Comparison of ENCODE assay signal across 1 cellular context in the genomic region with DNA sequence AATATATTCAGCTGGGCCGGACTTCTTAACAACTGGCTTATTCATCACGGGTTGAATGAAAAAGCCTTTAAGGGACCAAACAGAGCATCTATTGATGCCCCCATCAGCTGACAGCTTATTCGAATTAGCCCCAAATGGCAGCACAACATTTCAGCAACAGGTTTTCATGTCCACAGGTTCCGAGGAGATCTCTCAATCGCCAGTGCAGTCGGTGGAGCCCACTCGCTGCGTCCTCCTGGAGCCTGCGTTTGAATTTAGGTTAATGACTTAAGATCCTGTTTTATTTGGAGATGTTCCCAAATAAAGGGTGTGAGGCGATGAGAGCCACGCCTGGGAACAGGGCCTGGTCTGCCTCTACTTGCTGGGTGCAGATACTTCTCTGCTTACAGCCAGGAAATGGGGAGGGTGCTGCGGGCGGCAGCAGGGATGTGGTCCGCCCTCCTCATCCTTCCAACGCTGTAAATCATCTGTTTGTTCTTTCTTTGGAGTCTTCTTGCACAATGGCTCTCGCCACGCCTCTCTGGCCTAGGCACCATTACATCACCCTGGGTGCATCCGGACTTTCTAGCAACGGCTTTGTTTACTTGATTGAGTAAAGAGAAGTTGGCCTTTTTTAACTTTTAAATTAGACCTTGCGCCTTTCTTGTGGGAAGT.
TF ChIP-seq lines count a peak whose summit lies in the region.

No MANE protein-coding gene starts in this region.

TF ChIP-seq in HepG2, 621 proteins besides CTCF, POLR2A, EP300 and RAD21 (continued from another document and continues in another):
- TF ChIP-seq, protein P1, sequence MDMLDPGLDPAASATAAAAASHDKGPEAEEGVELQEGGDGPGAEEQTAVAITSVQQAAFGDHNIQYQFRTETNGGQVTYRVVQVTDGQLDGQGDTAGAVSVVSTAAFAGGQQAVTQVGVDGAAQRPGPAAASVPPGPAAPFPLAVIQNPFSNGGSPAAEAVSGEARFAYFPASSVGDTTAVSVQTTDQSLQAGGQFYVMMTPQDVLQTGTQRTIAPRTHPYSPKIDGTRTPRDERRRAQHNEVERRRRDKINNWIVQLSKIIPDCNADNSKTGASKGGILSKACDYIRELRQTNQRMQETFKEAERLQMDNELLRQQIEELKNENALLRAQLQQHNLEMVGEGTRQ (IDR thresholded peaks at IDR 0.05; ENCODE audit: low read depth, low read length) = no peak
- TF ChIP-seq, protein P1 (CRISPR knock-in tag; IDR thresholded peaks at IDR 0.05; ENCODE audit: borderline replicate concordance) = peak; percentile 48; the same call in 1 of the 2 replicates
- TF ChIP-seq ZFAT (CRISPR knock-in tag; conservative IDR thresholded peaks at IDR 0.05) = no peak
- TF ChIP-seq YY1 (IDR thresholded peaks at IDR 0.05; ENCODE audit: insufficient read depth, insufficient replicate concordance, low read depth, low read length) = peak; percentile 31
- TF ChIP-seq, protein P2, sequence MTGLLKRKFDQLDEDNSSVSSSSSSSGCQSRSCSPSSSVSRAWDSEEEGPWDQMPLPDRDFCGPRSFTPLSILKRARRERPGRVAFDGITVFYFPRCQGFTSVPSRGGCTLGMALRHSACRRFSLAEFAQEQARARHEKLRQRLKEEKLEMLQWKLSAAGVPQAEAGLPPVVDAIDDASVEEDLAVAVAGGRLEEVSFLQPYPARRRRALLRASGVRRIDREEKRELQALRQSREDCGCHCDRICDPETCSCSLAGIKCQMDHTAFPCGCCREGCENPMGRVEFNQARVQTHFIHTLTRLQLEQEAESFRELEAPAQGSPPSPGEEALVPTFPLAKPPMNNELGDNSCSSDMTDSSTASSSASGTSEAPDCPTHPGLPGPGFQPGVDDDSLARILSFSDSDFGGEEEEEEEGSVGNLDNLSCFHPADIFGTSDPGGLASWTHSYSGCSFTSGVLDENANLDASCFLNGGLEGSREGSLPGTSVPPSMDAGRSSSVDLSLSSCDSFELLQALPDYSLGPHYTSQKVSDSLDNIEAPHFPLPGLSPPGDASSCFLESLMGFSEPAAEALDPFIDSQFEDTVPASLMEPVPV (CRISPR knock-in tag; IDR thresholded peaks at IDR 0.05) = peak; percentile 90
- TF ChIP-seq CCDC6 (CRISPR knock-in tag; IDR thresholded peaks at IDR 0.05) = peak; percentile 78; the same call in 1 of the 2 replicates
- TF ChIP-seq, protein P3, sequence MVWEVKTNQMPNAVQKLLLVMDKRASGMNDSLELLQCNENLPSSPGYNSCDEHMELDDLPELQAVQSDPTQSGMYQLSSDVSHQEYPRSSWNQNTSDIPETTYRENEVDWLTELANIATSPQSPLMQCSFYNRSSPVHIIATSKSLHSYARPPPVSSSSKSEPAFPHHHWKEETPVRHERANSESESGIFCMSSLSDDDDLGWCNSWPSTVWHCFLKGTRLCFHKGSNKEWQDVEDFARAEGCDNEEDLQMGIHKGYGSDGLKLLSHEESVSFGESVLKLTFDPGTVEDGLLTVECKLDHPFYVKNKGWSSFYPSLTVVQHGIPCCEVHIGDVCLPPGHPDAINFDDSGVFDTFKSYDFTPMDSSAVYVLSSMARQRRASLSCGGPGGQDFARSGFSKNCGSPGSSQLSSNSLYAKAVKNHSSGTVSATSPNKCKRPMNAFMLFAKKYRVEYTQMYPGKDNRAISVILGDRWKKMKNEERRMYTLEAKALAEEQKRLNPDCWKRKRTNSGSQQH (CRISPR knock-in tag; IDR thresholded peaks at IDR 0.05; ENCODE audit: low read depth) = peak; percentile 95; the same call in 1 of the 2 replicates
- TF ChIP-seq ZNF891 (CRISPR knock-in tag; IDR thresholded peaks at IDR 0.05) = peak; percentile 94
- TF ChIP-seq, protein P4, sequence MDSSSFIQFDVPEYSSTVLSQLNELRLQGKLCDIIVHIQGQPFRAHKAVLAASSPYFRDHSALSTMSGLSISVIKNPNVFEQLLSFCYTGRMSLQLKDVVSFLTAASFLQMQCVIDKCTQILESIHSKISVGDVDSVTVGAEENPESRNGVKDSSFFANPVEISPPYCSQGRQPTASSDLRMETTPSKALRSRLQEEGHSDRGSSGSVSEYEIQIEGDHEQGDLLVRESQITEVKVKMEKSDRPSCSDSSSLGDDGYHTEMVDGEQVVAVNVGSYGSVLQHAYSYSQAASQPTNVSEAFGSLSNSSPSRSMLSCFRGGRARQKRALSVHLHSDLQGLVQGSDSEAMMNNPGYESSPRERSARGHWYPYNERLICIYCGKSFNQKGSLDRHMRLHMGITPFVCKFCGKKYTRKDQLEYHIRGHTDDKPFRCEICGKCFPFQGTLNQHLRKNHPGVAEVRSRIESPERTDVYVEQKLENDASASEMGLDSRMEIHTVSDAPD (CRISPR knock-in tag; IDR thresholded peaks at IDR 0.05) = peak; percentile 86
- TF ChIP-seq NFIC (IDR thresholded peaks at IDR 0.05; ENCODE audit: low read length) = peak; percentile 95
- peak; percentile 99 for TF ChIP-seq FOXO1 (CRISPR knock-in tag; IDR thresholded peaks at IDR 0.05)
- peak; percentile 74; the same call in 1 of the 2 replicates for TF ChIP-seq ZNF33A (CRISPR knock-in tag; IDR thresholded peaks at IDR 0.05; ENCODE audit: borderline replicate concordance)
- TF ChIP-seq, protein P5, sequence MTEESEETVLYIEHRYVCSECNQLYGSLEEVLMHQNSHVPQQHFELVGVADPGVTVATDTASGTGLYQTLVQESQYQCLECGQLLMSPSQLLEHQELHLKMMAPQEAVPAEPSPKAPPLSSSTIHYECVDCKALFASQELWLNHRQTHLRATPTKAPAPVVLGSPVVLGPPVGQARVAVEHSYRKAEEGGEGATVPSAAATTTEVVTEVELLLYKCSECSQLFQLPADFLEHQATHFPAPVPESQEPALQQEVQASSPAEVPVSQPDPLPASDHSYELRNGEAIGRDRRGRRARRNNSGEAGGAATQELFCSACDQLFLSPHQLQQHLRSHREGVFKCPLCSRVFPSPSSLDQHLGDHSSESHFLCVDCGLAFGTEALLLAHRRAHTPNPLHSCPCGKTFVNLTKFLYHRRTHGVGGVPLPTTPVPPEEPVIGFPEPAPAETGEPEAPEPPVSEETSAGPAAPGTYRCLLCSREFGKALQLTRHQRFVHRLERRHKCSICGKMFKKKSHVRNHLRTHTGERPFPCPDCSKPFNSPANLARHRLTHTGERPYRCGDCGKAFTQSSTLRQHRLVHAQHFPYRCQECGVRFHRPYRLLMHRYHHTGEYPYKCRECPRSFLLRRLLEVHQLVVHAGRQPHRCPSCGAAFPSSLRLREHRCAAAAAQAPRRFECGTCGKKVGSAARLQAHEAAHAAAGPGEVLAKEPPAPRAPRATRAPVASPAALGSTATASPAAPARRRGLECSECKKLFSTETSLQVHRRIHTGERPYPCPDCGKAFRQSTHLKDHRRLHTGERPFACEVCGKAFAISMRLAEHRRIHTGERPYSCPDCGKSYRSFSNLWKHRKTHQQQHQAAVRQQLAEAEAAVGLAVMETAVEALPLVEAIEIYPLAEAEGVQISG (CRISPR knock-in tag; IDR thresholded peaks at IDR 0.05) = peak; percentile 95
- TF ChIP-seq, protein P6, sequence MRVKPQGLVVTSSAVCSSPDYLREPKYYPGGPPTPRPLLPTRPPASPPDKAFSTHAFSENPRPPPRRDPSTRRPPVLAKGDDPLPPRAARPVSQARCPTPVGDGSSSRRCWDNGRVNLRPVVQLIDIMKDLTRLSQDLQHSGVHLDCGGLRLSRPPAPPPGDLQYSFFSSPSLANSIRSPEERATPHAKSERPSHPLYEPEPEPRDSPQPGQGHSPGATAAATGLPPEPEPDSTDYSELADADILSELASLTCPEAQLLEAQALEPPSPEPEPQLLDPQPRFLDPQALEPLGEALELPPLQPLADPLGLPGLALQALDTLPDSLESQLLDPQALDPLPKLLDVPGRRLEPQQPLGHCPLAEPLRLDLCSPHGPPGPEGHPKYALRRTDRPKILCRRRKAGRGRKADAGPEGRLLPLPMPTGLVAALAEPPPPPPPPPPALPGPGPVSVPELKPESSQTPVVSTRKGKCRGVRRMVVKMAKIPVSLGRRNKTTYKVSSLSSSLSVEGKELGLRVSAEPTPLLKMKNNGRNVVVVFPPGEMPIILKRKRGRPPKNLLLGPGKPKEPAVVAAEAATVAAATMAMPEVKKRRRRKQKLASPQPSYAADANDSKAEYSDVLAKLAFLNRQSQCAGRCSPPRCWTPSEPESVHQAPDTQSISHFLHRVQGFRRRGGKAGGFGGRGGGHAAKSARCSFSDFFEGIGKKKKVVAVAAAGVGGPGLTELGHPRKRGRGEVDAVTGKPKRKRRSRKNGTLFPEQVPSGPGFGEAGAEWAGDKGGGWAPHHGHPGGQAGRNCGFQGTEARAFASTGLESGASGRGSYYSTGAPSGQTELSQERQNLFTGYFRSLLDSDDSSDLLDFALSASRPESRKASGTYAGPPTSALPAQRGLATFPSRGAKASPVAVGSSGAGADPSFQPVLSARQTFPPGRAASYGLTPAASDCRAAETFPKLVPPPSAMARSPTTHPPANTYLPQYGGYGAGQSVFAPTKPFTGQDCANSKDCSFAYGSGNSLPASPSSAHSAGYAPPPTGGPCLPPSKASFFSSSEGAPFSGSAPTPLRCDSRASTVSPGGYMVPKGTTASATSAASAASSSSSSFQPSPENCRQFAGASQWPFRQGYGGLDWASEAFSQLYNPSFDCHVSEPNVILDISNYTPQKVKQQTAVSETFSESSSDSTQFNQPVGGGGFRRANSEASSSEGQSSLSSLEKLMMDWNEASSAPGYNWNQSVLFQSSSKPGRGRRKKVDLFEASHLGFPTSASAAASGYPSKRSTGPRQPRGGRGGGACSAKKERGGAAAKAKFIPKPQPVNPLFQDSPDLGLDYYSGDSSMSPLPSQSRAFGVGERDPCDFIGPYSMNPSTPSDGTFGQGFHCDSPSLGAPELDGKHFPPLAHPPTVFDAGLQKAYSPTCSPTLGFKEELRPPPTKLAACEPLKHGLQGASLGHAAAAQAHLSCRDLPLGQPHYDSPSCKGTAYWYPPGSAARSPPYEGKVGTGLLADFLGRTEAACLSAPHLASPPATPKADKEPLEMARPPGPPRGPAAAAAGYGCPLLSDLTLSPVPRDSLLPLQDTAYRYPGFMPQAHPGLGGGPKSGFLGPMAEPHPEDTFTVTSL (CRISPR knock-in tag; IDR thresholded peaks at IDR 0.05; ENCODE audit: borderline replicate concordance) = peak; percentile 98; the same call in 1 of the 2 replicates
- TF ChIP-seq SNAI1 (CRISPR knock-in tag; IDR thresholded peaks at IDR 0.05; ENCODE audit: borderline replicate concordance) = 0 out of 2 replicates have a peak, but pooled peaks have one; percentile 86
- peak; percentile 85 for TF ChIP-seq U2AF1 (optimal IDR thresholded peaks at IDR 0.05; ENCODE audit: low read depth, low read length)
- no peak for TF ChIP-seq ZNF234 (CRISPR knock-in tag; conservative IDR thresholded peaks at IDR 0.05)
- TF ChIP-seq NFIB (CRISPR knock-in tag; IDR thresholded peaks at IDR 0.05; ENCODE audit: borderline replicate concordance) = no peak
- TF ChIP-seq ZNF44 (CRISPR knock-in tag; IDR thresholded peaks at IDR 0.05) = peak; percentile 17; the same call in 1 of the 2 replicates
- TF ChIP-seq CEBPG (CRISPR knock-in tag; IDR thresholded peaks at IDR 0.05) = peak; percentile 100
- peak; percentile 96 for TF ChIP-seq FOSL2 (CRISPR knock-in tag; IDR thresholded peaks at IDR 0.05)
- TF ChIP-seq MYNN (CRISPR knock-in tag; IDR thresholded peaks at IDR 0.05; ENCODE audit: low read depth) = peak; percentile 84; the same call in 1 of the 2 replicates
- TF ChIP-seq SIN3A (IDR thresholded peaks at IDR 0.05; ENCODE audit: borderline replicate concordance, low read depth, low read length) = peak; percentile 86
- TF ChIP-seq, protein P7, sequence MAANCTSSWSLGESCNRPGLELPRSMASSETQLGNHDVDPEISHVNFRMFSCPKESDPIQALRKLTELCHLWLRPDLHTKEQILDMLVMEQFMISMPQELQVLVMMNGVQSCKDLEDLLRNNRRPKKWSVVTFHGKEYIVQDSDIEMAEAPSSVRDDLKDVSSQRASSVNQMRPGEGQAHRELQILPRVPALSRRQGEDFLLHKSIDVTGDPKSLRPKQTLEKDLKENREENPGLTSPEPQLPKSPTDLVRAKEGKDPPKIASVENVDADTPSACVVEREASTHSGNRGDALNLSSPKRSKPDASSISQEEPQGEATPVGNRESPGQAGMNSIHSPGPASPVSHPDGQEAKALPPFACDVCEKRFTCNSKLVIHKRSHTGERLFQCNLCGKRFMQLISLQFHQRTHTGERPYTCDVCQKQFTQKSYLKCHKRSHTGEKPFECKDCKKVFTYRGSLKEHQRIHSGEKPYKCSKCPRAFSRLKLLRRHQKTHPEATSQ (CRISPR knock-in tag; IDR thresholded peaks at IDR 0.05; ENCODE audit: borderline replicate concordance) = peak; percentile 95
- TF ChIP-seq, protein P8, sequence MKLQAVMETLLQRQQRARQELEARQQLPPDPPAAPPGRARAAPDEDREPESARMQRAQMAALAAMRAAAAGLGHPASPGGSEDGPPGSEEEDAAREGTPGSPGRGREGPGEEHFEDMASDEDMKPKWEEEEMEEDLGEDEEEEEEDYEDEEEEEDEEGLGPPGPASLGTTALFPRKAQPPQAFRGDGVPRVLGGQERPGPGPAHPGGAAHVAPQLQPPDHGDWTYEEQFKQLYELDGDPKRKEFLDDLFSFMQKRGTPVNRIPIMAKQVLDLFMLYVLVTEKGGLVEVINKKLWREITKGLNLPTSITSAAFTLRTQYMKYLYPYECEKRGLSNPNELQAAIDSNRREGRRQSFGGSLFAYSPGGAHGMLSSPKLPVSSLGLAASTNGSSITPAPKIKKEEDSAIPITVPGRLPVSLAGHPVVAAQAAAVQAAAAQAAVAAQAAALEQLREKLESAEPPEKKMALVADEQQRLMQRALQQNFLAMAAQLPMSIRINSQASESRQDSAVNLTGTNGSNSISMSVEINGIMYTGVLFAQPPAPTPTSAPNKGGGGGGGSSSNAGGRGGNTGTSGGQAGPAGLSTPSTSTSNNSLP (IDR thresholded peaks at IDR 0.05; ENCODE audit: low read depth, low read length) = peak; percentile 80
- TF ChIP-seq CC2D1A (CRISPR knock-in tag; IDR thresholded peaks at IDR 0.05) = no peak
- TF ChIP-seq, protein P9, sequence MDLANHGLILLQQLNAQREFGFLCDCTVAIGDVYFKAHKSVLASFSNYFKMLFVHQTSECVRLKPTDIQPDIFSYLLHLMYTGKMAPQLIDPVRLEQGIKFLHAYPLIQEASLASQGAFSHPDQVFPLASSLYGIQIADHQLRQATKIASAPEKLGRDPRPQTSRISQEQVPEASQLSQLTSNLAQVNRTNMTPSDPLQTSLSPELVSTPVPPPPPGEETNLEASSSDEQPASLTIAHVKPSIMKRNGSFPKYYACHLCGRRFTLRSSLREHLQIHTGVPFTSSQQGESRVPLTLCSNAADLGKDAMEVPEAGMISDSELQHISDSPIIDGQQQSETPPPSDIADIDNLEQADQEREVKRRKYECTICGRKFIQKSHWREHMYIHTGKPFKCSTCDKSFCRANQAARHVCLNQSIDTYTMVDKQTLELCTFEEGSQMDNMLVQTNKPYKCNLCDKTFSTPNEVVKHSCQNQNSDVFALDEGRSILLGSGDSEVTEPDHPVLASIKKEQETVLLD (CRISPR knock-in tag; IDR thresholded peaks at IDR 0.05; ENCODE audit: low read depth) = no peak
- TF ChIP-seq THAP11 (CRISPR knock-in tag; IDR thresholded peaks at IDR 0.05) = peak; percentile 90
- TF ChIP-seq HES4 (CRISPR knock-in tag; IDR thresholded peaks at IDR 0.05; ENCODE audit: borderline replicate concordance) = no peak; the same call in 1 of the 2 replicates
- peak; percentile 99 for TF ChIP-seq NCOR1 (IDR thresholded peaks at IDR 0.05; ENCODE audit: borderline replicate concordance, low read length)
- no peak for TF ChIP-seq TBP (CRISPR knock-in tag; IDR thresholded peaks at IDR 0.05)
- peak; percentile 90; the same call in 1 of the 2 replicates for TF ChIP-seq ZNF766 (CRISPR knock-in tag; IDR thresholded peaks at IDR 0.05; ENCODE audit: borderline replicate concordance)
